7 cellular contexts compared by ENCODE assay signal in the genomic region with DNA sequence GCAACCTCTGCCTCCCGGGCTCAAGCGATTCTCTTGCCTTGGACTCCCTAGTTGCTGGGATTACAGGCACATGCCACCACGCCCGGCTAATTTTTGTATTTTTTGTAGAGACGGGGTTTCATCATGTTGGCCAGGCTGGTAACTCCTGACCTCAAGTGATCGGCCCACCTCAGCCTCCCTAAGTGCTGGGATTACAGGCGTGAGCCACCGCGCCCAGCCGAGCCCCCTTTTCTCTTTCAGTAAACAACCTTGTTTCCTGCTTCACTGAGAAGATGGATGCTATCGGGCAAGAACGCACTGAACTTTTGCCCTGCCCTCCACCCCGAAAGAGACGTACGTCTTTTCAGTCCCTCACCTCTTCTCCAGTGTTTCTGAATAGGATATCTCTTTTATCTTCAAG. TPM values are rescaled to one million over a fixed set of nuclear protein-coding genes. Genes with fewer than 3 reads are reported as not detected.
"Had no signal": no experiment of that assay in that cellular context is flagged by ENCODE, and none has a peak within 500 bp of the region (broad histone marks: within the 10 kb centered on the region; RNA-seq: fewer than 3 reads in every experiment).

No MANE protein-coding gene starts in this region.

RNA-seq across cellular contexts. Expression of a gene that starts 59.6 kb away (rescaled TPM):
- total RNA-seq: OCI-LY7, PC-3, PC-9, Right ventricle myocardium inferior, Right ventricle myocardium superior, RPMI7951, SJCRH30 had no signal
